Comparison of ENCODE assay signal across 16 cellular contexts in genomic region chr3:189122526-189123205, GRCh38. TPM values are rescaled to one million over a fixed set of nuclear protein-coding genes. Genes with fewer than 3 reads are reported as not detected.
A peak's percentile ranks its signal among the peaks of the same experiment; 100 is the strongest.
DNase-seq lines count a peak whose midpoint lies in the region; ATAC-seq and TF ChIP-seq lines count a peak whose summit lies in the region.
"Had no signal": no experiment of that assay in that cellular context is flagged by ENCODE, and none has a peak within 500 bp of the region (broad histone marks: within the 10 kb centered on the region; RNA-seq: fewer than 3 reads in every experiment).

No MANE protein-coding gene starts in this region.

- peaks cover 23% of the 10 kb centered on the region for H3K9me3 Mint-ChIP-seq in activated CD8-positive, alpha-beta T cell treated with anti-CD3 and anti-CD28 coated beads for 36 hours

- peaks cover 18% of the 10 kb centered on the region for H3K4me1 Mint-ChIP-seq in activated CD8-positive, alpha-beta T cell treated with anti-CD3 and anti-CD28 coated beads for 36 hours (ENCODE audit: low read depth)
- H3K4me1 Mint-ChIP-seq: stimulated activated naive B cell treated with anti-CD40 and anti-IgM and Interleukin-4, amounts not matched to agents 10 μg/mL and 1 μg/mL and 100 μg/mL, for 72 hours had no signal

- H3K4me1 ChIP-seq in hepatocyte (ENCODE audit: insufficient read depth) (peaks cover 17% of the 10 kb centered on the region), skeletal muscle tissue (ENCODE audit: control insufficient read depth in 3 of 3, insufficient read depth in 3 of 3, low read length in 3 of 3) (peaks cover 8 to 9% (median 9%) of the 10 kb centered on the region in 3 donors)

- H3K9me3 ChIP-seq in hepatocyte (ENCODE audit: low read depth): no peaks in the 10 kb centered on the region
- no peaks in the 10 kb centered on the region for H3K9me3 ChIP-seq in skeletal muscle tissue (ENCODE audit: control insufficient read depth in 3 of 3, low read length in 3 of 3)
- H3K9me3 ChIP-seq in MG63: no peaks in the 10 kb centered on the region

- DNase-seq in activated CD8-positive, alpha-beta T cell treated with anti-CD3 and anti-CD28 coated beads for 36 hours: no peak
- no peak for DNase-seq in hepatocyte (ENCODE audit: low spot score)
- DNase-seq in erythroblast (lab: John Stamatoyannopoulos, UW): no peak
- DNase-seq in dermis blood vessel endothelial cell: no peak
- DNase-seq in MG63: no peak
- DNase-seq: islet precursor cell; KBM-7; NCI-H187 treated with DMSO at 0.1 percent for 48 hours; SHP77 treated with DMSO at 0.1 percent for 48 hours; stimulated activated CD4-positive, alpha-beta T cell treated with anti-CD3 and anti-CD28 coated beads, Interleukin-2, amount 100 ng/mL, for 24 hours; stimulated activated naive B cell treated with anti-CD40 and anti-IgM and Interleukin-4, amounts not matched to agents 10 μg/mL and 1 μg/mL and 100 μg/mL, for 72 hours had no signal

- H3K36me3 Mint-ChIP-seq in activated CD8-positive, alpha-beta T cell treated with anti-CD3 and anti-CD28 coated beads for 36 hours (ENCODE audit: low read depth): peaks cover 9% of the 10 kb centered on the region

- intact Hi-C loops in activated CD8-positive, alpha-beta T cell treated with anti-CD3 and anti-CD28 coated beads for 36 hours (cut with micrococcal nuclease): no loop called here

- no peaks in the 10 kb centered on the region for H3K27me3 ChIP-seq in hepatocyte
- no peaks in the 10 kb centered on the region for H3K27me3 ChIP-seq in skeletal muscle tissue (ENCODE audit: control insufficient read depth in 3 of 3, insufficient read depth in 3 of 3, low read length in 3 of 3)
- H3K27me3 ChIP-seq in MG63: no peaks in the 10 kb centered on the region

- peak overlapping the region; percentile 81 for H3K27ac Mint-ChIP-seq in activated CD8-positive, alpha-beta T cell treated with anti-CD3 and anti-CD28 coated beads for 36 hours
- H3K27ac Mint-ChIP-seq: stimulated activated naive B cell treated with anti-CD40 and anti-IgM and Interleukin-4, amounts not matched to agents 10 μg/mL and 1 μg/mL and 100 μg/mL, for 72 hours; WTC11 had no signal

- H3K27ac ChIP-seq in hepatocyte: no peak overlapping the region
- peak overlapping the region; percentile 38 for H3K27ac ChIP-seq in skeletal muscle tissue (ENCODE audit: low read depth, low read length)
- H3K27ac ChIP-seq: C4-2B had no signal

- H3K79me2 ChIP-seq in hepatocyte: no peaks in the 10 kb centered on the region

- H3K4me3 ChIP-seq in hepatocyte (no peak overlapping the region), skeletal muscle tissue (ENCODE audit: low read length in 3 of 3) (peak overlapping the region in 1 of 3 donors; percentile 8), MG63 (no peak overlapping the region)

- WGBS in hepatocyte (ENCODE audit: low lambda C conversion rate, missing lambda C conversion rate): 57% methylated on average over 5 of the region's 5 CpGs

- H3K9ac ChIP-seq in skeletal muscle tissue (ENCODE audit: low read depth in 1 of 3, low read length in 3 of 3): peak overlapping the region in 1 of 3 donors; percentile 41

- no peak overlapping the region for H2AFZ ChIP-seq in hepatocyte

- H3K27me3 Mint-ChIP-seq in activated CD8-positive, alpha-beta T cell treated with anti-CD3 and anti-CD28 coated beads for 36 hours: no peaks in the 10 kb centered on the region

- CTCF ChIA-PET in activated CD8-positive, alpha-beta T cell treated with anti-CD3 and anti-CD28 coated beads for 36 hours (lab: Charles Lee): interaction anchor here (0.6 to 1.9 kb wide), 4 partner anchors 9 to 1408 kb away, joined by 3 to 8 read pairs (median 4); no protein-coding TSS in a partner anchor

- H4K20me1 ChIP-seq in hepatocyte (ENCODE audit: insufficient read depth, poor library complexity, severe bottlenecking): no peaks in the 10 kb centered on the region

- TF ChIP-seq CTCF in activated CD8-positive, alpha-beta T cell treated with anti-CD3 and anti-CD28 coated beads for 36 hours (IDR thresholded peaks at IDR 0.05): no peak
- TF ChIP-seq CTCF in hepatocyte (IDR thresholded peaks at IDR 0.05; ENCODE audit: poor library complexity): no peak

- H3K36me3 ChIP-seq in hepatocyte (replicated peaks; ENCODE audit: insufficient read depth, low read depth) (no peaks in the 10 kb centered on the region), skeletal muscle tissue (ENCODE audit: control insufficient read depth in 3 of 3, insufficient read depth in 3 of 3, low read length in 3 of 3) (no peaks in the 10 kb centered on the region), MG63 (no peaks in the 10 kb centered on the region)

- TF ChIP-seq POLR2A in erythroblast (IDR thresholded peaks at IDR 0.05; ENCODE audit: low read length): no peak

- peak overlapping the region; percentile 25 for H3K4me2 ChIP-seq in hepatocyte

- H3K9me2 ChIP-seq in hepatocyte (replicated peaks; ENCODE audit: insufficient read depth): no peaks in the 10 kb centered on the region

- H3K4me3 Mint-ChIP-seq in activated CD8-positive, alpha-beta T cell treated with anti-CD3 and anti-CD28 coated beads for 36 hours: peak overlapping the region; percentile 46
- H3K4me3 Mint-ChIP-seq: stimulated activated naive B cell treated with anti-CD40 and anti-IgM and Interleukin-4, amounts not matched to agents 10 μg/mL and 1 μg/mL and 100 μg/mL, for 72 hours; WTC11 had no signal

- ATAC-seq in GM18867 (IDR thresholded peaks at IDR 0.05; ENCODE audit: unreplicated experiment) (peak; percentile 49), HG03045 (IDR thresholded peaks at IDR 0.05; ENCODE audit: unreplicated experiment) (no peak)
- ATAC-seq in activated CD8-positive, alpha-beta T cell treated with anti-CD3 and anti-CD28 coated beads for 36 hours: no peak
- ATAC-seq: stimulated activated naive B cell treated with anti-CD40 and anti-IgM and Interleukin-4, amounts not matched to agents 10 μg/mL and 1 μg/mL and 100 μg/mL, for 72 hours; WTC11 had no signal

- POLR2A ChIA-PET in activated CD8-positive, alpha-beta T cell treated with anti-CD3 and anti-CD28 coated beads for 36 hours (lab: Charles Lee): no interaction called here

RNA-seq across cellular contexts. Expression of gene TPRG1, which starts 49.1 kb away (rescaled TPM):
- 1 to 10 TPM; 2.5 to 3.0 TPM for total RNA-seq in activated CD8-positive, alpha-beta T cell treated with anti-CD3 and anti-CD28 coated beads for 36 hours
- total RNA-seq in hepatocyte: 0.16 and 0.43 TPM in 2 replicates
- 1.2 TPM in 1 of 2 replicates, not detected in the other for polyA plus RNA-seq in hepatocyte
- total RNA-seq in skeletal muscle tissue: 6.8 TPM
- not detected in 2 replicates for total RNA-seq in dermis blood vessel endothelial cell
- 0.16 and 0.81 TPM in 2 replicates for total RNA-seq in MG63 (2014; rRNA removed; shearing (Covaris generic); ENCODE audit: low replicate concordance)
